In the genomic region with DNA sequence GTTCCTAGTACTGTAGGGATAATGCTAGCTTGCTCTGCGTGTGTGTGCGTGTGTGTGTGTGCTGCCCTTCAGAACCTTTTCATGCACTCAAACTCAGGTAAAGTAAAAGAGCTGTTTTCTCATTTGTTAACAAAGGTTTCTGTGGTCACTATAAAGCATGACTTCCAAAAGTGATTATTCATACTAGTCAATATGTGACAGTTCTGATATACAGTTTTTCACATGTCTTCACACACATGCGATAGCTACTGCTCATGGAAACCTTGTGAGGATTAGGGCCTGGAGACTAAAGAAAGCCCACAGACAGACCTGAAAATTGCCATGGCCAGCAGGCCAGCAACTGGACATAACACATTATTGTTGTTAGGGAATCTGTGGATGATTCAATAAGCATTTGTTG, we compare ENCODE assay signal across 28 cellular contexts.
"Had no signal": no experiment of that assay in that cellular context is flagged by ENCODE, and none has a peak within 500 bp of the region (broad histone marks: within the 10 kb centered on the region; RNA-seq: fewer than 3 reads in every experiment).

No MANE protein-coding gene starts in this region.

- H3K79me2 ChIP-seq: parathyroid adenoma had no signal

- H3K36me3 ChIP-seq: neural progenitor cell, ovary, right lobe of liver, sigmoid colon, stomach, thoracic aorta, thyroid gland, tibial nerve, upper lobe of left lung, vagina had no signal

- H3K4me1 Mint-ChIP-seq: neural progenitor cell had no signal

- H3K27me3 Mint-ChIP-seq: progenitor cell of endocrine pancreas; stimulated activated naive B cell treated with anti-CD40 and anti-IgM and Interleukin-4, amounts not matched to agents 10 μg/mL and 1 μg/mL and 100 μg/mL, for 72 hours; stimulated activated naive CD8-positive, alpha-beta T cell treated with anti-CD3 and anti-CD28 coated beads, Interleukin-15, Interleukin-2, amounts not matched to agents 100 ng/mL and 50 ng/mL, for 24 hours had no signal

- ATAC-seq: psoas muscle; right cardiac atrium; stimulated activated effector memory CD8-positive, alpha-beta T cell treated with anti-CD3 and anti-CD28 coated beads, Interleukin-12 subunit alpha, Interleukin-12 subunit beta, amount 100 ng/mL, for 72 hours; stimulated activated naive B cell treated with anti-CD40 and anti-IgM and Interleukin-4, amounts not matched to agents 10 μg/mL and 1 μg/mL and 100 μg/mL, for 72 hours had no signal

- FAIRE-seq: small intestine, urothelium cell line had no signal

- H3K27me3 ChIP-seq: neural progenitor cell, ovary, right lobe of liver, sigmoid colon, stomach, thyroid gland, tibial nerve, upper lobe of left lung, vagina had no signal

- H3K4me3 ChIP-seq: neural progenitor cell, ovary, psoas muscle, right lobe of liver, sigmoid colon, stomach, thoracic aorta, thyroid gland, tibial nerve, upper lobe of left lung, vagina had no signal

- H3K27ac ChIP-seq: neural progenitor cell, ovary, parathyroid adenoma, psoas muscle, right lobe of liver, sigmoid colon, stomach, thoracic aorta, thyroid gland, tibial nerve, upper lobe of left lung, vagina had no signal

- H2AFZ ChIP-seq: neural progenitor cell, parathyroid adenoma had no signal

- H3K9me3 ChIP-seq: ovary, psoas muscle, right lobe of liver, sigmoid colon, stomach, thoracic aorta, thyroid gland, tibial nerve, upper lobe of left lung, vagina had no signal

- H3K4me3 Mint-ChIP-seq: nephron; neural progenitor cell; stimulated activated effector memory CD8-positive, alpha-beta T cell treated with anti-CD3 and anti-CD28 coated beads, Interleukin-12 subunit alpha, Interleukin-12 subunit beta, amount 100 ng/mL, for 72 hours; stimulated activated naive B cell treated with anti-CD40 and anti-IgM and Interleukin-4, amounts not matched to agents 10 μg/mL and 1 μg/mL and 100 μg/mL, for 72 hours; stimulated activated naive CD8-positive, alpha-beta T cell treated with anti-CD3 and anti-CD28 coated beads, Interleukin-15, Interleukin-2, amounts not matched to agents 100 ng/mL and 50 ng/mL, for 24 hours had no signal

- H3K9ac ChIP-seq: neural progenitor cell, parathyroid adenoma had no signal

- H3K27ac Mint-ChIP-seq: nephron; neural progenitor cell; progenitor cell of endocrine pancreas; stimulated activated effector memory CD8-positive, alpha-beta T cell treated with anti-CD3 and anti-CD28 coated beads, Interleukin-12 subunit alpha, Interleukin-12 subunit beta, amount 100 ng/mL, for 72 hours; stimulated activated naive B cell treated with anti-CD40 and anti-IgM and Interleukin-4, amounts not matched to agents 10 μg/mL and 1 μg/mL and 100 μg/mL, for 72 hours; stimulated activated naive CD8-positive, alpha-beta T cell treated with anti-CD3 and anti-CD28 coated beads, Interleukin-15, Interleukin-2, amounts not matched to agents 100 ng/mL and 50 ng/mL, for 24 hours had no signal

- DNase-seq: occipital lobe; ovary; posterior cingulate gyrus; psoas muscle; right cardiac atrium; right lobe of liver; sigmoid colon; small intestine; stimulated activated CD4-positive, alpha-beta T cell treated with anti-CD3 and anti-CD28 coated beads, Interleukin-15, amount 100 ng/mL, for 24 hours; stimulated activated CD4-positive, alpha-beta T cell treated with anti-CD3 and anti-CD28 coated beads, Interleukin-2, amount 100 ng/mL, for 24 hours; stimulated activated CD4-positive, alpha-beta T cell treated with anti-CD3 and anti-CD28 coated beads, Interleukin-2, amount 100 ng/mL, for 48 hours; stimulated activated CD4-positive, alpha-beta T cell treated with anti-CD3 and anti-CD28 coated beads, Interleukin-4, amount 100 ng/mL, for 24 hours; stimulated activated naive B cell treated with anti-CD40 and anti-IgM and Interleukin-4, amounts not matched to agents 10 μg/mL and 1 μg/mL and 100 μg/mL, for 72 hours; stimulated activated naive CD4-positive, alpha-beta T cell treated with Interleukin-2 at 50 U/mL for 16 hours; stomach; thyroid gland; trophoblast cell; upper lobe of left lung had no signal

- H3K4me2 ChIP-seq: neural progenitor cell had no signal

- H3K36me3 Mint-ChIP-seq: neural progenitor cell; stimulated activated effector memory CD8-positive, alpha-beta T cell treated with anti-CD3 and anti-CD28 coated beads, Interleukin-12 subunit alpha, Interleukin-12 subunit beta, amount 100 ng/mL, for 72 hours had no signal

- H3K4me1 ChIP-seq: neural progenitor cell, parathyroid adenoma, psoas muscle, right lobe of liver, sigmoid colon, stomach, thyroid gland, tibial nerve, upper lobe of left lung, vagina had no signal

- H3K9me3 Mint-ChIP-seq: nephron; neural progenitor cell; stimulated activated effector memory CD8-positive, alpha-beta T cell treated with anti-CD3 and anti-CD28 coated beads, Interleukin-12 subunit alpha, Interleukin-12 subunit beta, amount 100 ng/mL, for 72 hours; stimulated activated naive B cell treated with anti-CD40 and anti-IgM and Interleukin-4, amounts not matched to agents 10 μg/mL and 1 μg/mL and 100 μg/mL, for 72 hours; stimulated activated naive CD8-positive, alpha-beta T cell treated with anti-CD3 and anti-CD28 coated beads, Interleukin-15, Interleukin-2, amounts not matched to agents 100 ng/mL and 50 ng/mL, for 24 hours had no signal
